Comparison of ENCODE assay signal across 1 cellular context in genomic region chr15:27091270-27091940, GRCh38.
TF ChIP-seq lines count a peak whose summit lies in the region.

No MANE protein-coding gene starts in this region.

TF ChIP-seq in K562, 482 proteins besides CTCF, POLR2A, EP300 and RAD21 (continued from another document and continues in another):
- TF ChIP-seq, protein P1, sequence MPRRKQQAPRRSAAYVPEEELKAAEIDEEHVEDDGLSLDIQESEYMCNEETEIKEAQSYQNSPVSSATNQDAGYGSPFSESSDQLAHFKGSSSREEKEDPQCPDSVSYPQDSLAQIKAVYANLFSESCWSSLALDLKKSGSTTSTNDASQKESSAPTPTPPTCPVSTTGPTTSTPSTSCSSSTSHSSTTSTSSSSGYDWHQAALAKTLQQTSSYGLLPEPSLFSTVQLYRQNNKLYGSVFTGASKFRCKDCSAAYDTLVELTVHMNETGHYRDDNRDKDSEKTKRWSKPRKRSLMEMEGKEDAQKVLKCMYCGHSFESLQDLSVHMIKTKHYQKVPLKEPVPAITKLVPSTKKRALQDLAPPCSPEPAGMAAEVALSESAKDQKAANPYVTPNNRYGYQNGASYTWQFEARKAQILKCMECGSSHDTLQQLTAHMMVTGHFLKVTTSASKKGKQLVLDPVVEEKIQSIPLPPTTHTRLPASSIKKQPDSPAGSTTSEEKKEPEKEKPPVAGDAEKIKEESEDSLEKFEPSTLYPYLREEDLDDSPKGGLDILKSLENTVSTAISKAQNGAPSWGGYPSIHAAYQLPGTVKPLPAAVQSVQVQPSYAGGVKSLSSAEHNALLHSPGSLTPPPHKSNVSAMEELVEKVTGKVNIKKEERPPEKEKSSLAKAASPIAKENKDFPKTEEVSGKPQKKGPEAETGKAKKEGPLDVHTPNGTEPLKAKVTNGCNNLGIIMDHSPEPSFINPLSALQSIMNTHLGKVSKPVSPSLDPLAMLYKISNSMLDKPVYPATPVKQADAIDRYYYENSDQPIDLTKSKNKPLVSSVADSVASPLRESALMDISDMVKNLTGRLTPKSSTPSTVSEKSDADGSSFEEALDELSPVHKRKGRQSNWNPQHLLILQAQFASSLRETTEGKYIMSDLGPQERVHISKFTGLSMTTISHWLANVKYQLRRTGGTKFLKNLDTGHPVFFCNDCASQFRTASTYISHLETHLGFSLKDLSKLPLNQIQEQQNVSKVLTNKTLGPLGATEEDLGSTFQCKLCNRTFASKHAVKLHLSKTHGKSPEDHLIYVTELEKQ (CRISPR knock-in tag; IDR thresholded peaks at IDR 0.05) = no peak
- TF ChIP-seq, protein P2, sequence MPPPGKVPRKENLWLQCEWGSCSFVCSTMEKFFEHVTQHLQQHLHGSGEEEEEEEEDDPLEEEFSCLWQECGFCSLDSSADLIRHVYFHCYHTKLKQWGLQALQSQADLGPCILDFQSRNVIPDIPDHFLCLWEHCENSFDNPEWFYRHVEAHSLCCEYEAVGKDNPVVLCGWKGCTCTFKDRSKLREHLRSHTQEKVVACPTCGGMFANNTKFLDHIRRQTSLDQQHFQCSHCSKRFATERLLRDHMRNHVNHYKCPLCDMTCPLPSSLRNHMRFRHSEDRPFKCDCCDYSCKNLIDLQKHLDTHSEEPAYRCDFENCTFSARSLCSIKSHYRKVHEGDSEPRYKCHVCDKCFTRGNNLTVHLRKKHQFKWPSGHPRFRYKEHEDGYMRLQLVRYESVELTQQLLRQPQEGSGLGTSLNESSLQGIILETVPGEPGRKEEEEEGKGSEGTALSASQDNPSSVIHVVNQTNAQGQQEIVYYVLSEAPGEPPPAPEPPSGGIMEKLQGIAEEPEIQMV (tag; conservative IDR thresholded peaks at IDR 0.05; ENCODE audit: low read depth) = peak; percentile 52
- TF ChIP-seq ETV5 (CRISPR knock-in tag; IDR thresholded peaks at IDR 0.05; ENCODE audit: low read depth) = no peak
- peak; percentile 45; the same call in 1 of the 2 replicates for TF ChIP-seq BACH1 (tag; IDR thresholded peaks at IDR 0.05)
- no peak for TF ChIP-seq POU5F1 (IDR thresholded peaks at IDR 0.05; ENCODE audit: borderline replicate concordance, low read depth, low read length, partially characterized antibody)
- TF ChIP-seq KLF13 (tag; IDR thresholded peaks at IDR 0.05; ENCODE audit: borderline replicate concordance, low read depth) = peak; percentile 44; the same call in 1 of the 2 replicates
- no peak for TF ChIP-seq MCM5 (IDR thresholded peaks at IDR 0.05; ENCODE audit: low read depth)
- TF ChIP-seq GTF2B (IDR thresholded peaks at IDR 0.05; ENCODE audit: extremely low read depth, insufficient read length) = no peak
- TF ChIP-seq TAF1 (IDR thresholded peaks at IDR 0.05; ENCODE audit: control insufficient read depth, extremely low read depth, insufficient read depth, low read length, severe bottlenecking) = no peak
- TF ChIP-seq PYGO2 (tag; IDR thresholded peaks at IDR 0.05) = 0 out of 2 replicates have a peak, but pooled peaks have one; percentile 9
- no peak for TF ChIP-seq ZNF444 (CRISPR knock-in tag; IDR thresholded peaks at IDR 0.05)
- TF ChIP-seq FOSL1 (tag; conservative IDR thresholded peaks at IDR 0.05) = peak; percentile 54
- TF ChIP-seq, protein P3, sequence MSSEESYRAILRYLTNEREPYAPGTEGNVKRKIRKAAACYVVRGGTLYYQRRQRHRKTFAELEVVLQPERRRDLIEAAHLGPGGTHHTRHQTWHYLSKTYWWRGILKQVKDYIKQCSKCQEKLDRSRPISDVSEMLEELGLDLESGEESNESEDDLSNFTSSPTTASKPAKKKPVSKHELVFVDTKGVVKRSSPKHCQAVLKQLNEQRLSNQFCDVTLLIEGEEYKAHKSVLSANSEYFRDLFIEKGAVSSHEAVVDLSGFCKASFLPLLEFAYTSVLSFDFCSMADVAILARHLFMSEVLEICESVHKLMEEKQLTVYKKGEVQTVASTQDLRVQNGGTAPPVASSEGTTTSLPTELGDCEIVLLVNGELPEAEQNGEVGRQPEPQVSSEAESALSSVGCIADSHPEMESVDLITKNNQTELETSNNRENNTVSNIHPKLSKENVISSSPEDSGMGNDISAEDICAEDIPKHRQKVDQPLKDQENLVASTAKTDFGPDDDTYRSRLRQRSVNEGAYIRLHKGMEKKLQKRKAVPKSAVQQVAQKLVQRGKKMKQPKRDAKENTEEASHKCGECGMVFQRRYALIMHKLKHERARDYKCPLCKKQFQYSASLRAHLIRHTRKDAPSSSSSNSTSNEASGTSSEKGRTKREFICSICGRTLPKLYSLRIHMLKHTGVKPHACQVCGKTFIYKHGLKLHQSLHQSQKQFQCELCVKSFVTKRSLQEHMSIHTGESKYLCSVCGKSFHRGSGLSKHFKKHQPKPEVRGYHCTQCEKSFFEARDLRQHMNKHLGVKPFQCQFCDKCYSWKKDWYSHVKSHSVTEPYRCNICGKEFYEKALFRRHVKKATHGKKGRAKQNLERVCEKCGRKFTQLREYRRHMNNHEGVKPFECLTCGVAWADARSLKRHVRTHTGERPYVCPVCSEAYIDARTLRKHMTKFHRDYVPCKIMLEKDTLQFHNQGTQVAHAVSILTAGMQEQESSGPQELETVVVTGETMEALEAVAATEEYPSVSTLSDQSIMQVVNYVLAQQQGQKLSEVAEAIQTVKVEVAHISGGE (CRISPR knock-in tag; IDR thresholded peaks at IDR 0.05) = 0 out of 6 replicates have a peak, but pooled peaks of 1 of the 3 experiments have one; percentile 31
- TF ChIP-seq CBFB (CRISPR knock-in tag; IDR thresholded peaks at IDR 0.05) = no peak
- no peak for TF ChIP-seq BRD4 (IDR thresholded peaks at IDR 0.05)
- peak in 1 of 2 experiments; percentile 62; a peak in 1 of 4 replicates for TF ChIP-seq ZNF639 (CRISPR knock-in tag; conservative IDR thresholded peaks at IDR 0.05 in 1 of 2, IDR thresholded peaks at IDR 0.05 in 1 of 2)
- TF ChIP-seq, protein P4, sequence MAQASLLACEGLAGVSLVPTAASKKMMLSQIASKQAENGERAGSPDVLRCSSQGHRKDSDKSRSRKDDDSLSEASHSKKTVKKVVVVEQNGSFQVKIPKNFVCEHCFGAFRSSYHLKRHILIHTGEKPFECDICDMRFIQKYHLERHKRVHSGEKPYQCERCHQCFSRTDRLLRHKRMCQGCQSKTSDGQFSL (CRISPR knock-in tag; IDR thresholded peaks at IDR 0.05) = no peak
- TF ChIP-seq, protein P4 (tag; IDR thresholded peaks at IDR 0.05) = peak in 1 of 2 experiments; percentile 58; a peak in 1 of 4 replicates
- TF ChIP-seq, protein P5, sequence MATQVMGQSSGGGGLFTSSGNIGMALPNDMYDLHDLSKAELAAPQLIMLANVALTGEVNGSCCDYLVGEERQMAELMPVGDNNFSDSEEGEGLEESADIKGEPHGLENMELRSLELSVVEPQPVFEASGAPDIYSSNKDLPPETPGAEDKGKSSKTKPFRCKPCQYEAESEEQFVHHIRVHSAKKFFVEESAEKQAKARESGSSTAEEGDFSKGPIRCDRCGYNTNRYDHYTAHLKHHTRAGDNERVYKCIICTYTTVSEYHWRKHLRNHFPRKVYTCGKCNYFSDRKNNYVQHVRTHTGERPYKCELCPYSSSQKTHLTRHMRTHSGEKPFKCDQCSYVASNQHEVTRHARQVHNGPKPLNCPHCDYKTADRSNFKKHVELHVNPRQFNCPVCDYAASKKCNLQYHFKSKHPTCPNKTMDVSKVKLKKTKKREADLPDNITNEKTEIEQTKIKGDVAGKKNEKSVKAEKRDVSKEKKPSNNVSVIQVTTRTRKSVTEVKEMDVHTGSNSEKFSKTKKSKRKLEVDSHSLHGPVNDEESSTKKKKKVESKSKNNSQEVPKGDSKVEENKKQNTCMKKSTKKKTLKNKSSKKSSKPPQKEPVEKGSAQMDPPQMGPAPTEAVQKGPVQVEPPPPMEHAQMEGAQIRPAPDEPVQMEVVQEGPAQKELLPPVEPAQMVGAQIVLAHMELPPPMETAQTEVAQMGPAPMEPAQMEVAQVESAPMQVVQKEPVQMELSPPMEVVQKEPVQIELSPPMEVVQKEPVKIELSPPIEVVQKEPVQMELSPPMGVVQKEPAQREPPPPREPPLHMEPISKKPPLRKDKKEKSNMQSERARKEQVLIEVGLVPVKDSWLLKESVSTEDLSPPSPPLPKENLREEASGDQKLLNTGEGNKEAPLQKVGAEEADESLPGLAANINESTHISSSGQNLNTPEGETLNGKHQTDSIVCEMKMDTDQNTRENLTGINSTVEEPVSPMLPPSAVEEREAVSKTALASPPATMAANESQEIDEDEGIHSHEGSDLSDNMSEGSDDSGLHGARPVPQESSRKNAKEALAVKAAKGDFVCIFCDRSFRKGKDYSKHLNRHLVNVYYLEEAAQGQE (CRISPR knock-in tag; IDR thresholded peaks at IDR 0.05; ENCODE audit: low read depth) = no peak
- TF ChIP-seq FOS (IDR thresholded peaks at IDR 0.05; ENCODE audit: extremely low read depth, insufficient read length) = no peak
- TF ChIP-seq USF2 (CRISPR knock-in tag; IDR thresholded peaks at IDR 0.05) = no peak
- no peak for TF ChIP-seq GATAD2B (IDR thresholded peaks at IDR 0.05; ENCODE audit: borderline replicate concordance)
- TF ChIP-seq, protein P6, sequence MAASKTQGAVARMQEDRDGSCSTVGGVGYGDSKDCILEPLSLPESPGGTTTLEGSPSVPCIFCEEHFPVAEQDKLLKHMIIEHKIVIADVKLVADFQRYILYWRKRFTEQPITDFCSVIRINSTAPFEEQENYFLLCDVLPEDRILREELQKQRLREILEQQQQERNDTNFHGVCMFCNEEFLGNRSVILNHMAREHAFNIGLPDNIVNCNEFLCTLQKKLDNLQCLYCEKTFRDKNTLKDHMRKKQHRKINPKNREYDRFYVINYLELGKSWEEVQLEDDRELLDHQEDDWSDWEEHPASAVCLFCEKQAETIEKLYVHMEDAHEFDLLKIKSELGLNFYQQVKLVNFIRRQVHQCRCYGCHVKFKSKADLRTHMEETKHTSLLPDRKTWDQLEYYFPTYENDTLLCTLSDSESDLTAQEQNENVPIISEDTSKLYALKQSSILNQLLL (CRISPR knock-in tag; IDR thresholded peaks at IDR 0.05; ENCODE audit: borderline replicate concordance) = no peak
- no peak for TF ChIP-seq SPI1 (IDR thresholded peaks at IDR 0.05; ENCODE audit: borderline replicate concordance, low read depth, low read length)
- TF ChIP-seq IFI16 (CRISPR knock-in tag; IDR thresholded peaks at IDR 0.05) = no peak
- TF ChIP-seq, protein P7, sequence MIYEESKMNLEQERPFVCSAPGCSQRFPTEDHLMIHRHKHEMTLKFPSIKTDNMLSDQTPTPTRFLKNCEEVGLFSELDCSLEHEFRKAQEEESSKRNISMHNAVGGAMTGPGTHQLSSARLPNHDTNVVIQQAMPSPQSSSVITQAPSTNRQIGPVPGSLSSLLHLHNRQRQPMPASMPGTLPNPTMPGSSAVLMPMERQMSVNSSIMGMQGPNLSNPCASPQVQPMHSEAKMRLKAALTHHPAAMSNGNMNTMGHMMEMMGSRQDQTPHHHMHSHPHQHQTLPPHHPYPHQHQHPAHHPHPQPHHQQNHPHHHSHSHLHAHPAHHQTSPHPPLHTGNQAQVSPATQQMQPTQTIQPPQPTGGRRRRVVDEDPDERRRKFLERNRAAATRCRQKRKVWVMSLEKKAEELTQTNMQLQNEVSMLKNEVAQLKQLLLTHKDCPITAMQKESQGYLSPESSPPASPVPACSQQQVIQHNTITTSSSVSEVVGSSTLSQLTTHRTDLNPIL (CRISPR knock-in tag; IDR thresholded peaks at IDR 0.05) = no peak
- TF ChIP-seq, protein P8, sequence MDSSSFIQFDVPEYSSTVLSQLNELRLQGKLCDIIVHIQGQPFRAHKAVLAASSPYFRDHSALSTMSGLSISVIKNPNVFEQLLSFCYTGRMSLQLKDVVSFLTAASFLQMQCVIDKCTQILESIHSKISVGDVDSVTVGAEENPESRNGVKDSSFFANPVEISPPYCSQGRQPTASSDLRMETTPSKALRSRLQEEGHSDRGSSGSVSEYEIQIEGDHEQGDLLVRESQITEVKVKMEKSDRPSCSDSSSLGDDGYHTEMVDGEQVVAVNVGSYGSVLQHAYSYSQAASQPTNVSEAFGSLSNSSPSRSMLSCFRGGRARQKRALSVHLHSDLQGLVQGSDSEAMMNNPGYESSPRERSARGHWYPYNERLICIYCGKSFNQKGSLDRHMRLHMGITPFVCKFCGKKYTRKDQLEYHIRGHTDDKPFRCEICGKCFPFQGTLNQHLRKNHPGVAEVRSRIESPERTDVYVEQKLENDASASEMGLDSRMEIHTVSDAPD (CRISPR knock-in tag; IDR thresholded peaks at IDR 0.05) = 0 out of 2 replicates have a peak, but pooled peaks have one; percentile 28
- no peak for TF ChIP-seq FOXA1 (IDR thresholded peaks at IDR 0.05; ENCODE audit: borderline replicate concordance)
- peak; percentile 67; the same call in 1 of the 2 replicates for TF ChIP-seq MEF2D (tag; conservative IDR thresholded peaks at IDR 0.05; ENCODE audit: low read depth)
- no peak for TF ChIP-seq ZNF124 (CRISPR knock-in tag; IDR thresholded peaks at IDR 0.05)
- 0 out of 2 replicates have a peak, but pooled peaks have one; percentile 30 for TF ChIP-seq JUN (IDR thresholded peaks at IDR 0.05; ENCODE audit: borderline replicate concordance, low read depth, low read length)
- TF ChIP-seq JUN (CRISPR knock-in tag; IDR thresholded peaks at IDR 0.05; ENCODE audit: borderline replicate concordance) = no peak
- TF ChIP-seq TEAD2 (tag; IDR thresholded peaks at IDR 0.05) = peak; percentile 50; the same call in 1 of the 2 replicates
- TF ChIP-seq GTF2F1 (IDR thresholded peaks at IDR 0.05; ENCODE audit: low read depth, low read length) = no peak
